ENCODE assay signal across 11 cellular contexts in genomic region chr18:21684731-21685130, GRCh38.
A peak's percentile ranks its signal among the peaks of the same experiment; 100 is the strongest.
DNase-seq lines count a peak whose midpoint lies in the region; ATAC-seq and TF ChIP-seq lines count a peak whose summit lies in the region.
"Had no signal": no experiment of that assay in that cellular context is flagged by ENCODE, and none has a peak within 500 bp of the region (broad histone marks: within the 10 kb centered on the region; RNA-seq: fewer than 3 reads in every experiment).

No MANE protein-coding gene starts in this region.

- peaks cover 27% of the 10 kb centered on the region for H3K36me3 Mint-ChIP-seq in T-helper 2 cell treated with Interferon-gamma antibody and Interleukin-4, amounts not matched to agents 5 μg/mL and 100 μg/mL, for 36 hours (ENCODE audit: low read depth)

- ATAC-seq in GM19043 (IDR thresholded peaks at IDR 0.05; ENCODE audit: low read depth, unreplicated experiment) (peak; percentile 41), HG02870 (IDR thresholded peaks at IDR 0.05; ENCODE audit: unreplicated experiment) (peak; percentile 64)

- H3K27ac ChIP-seq in brain microvascular endothelial cell, result no peak overlapping the region
- no peak overlapping the region for H3K27ac ChIP-seq in substantia nigra (ENCODE audit: low read depth, low read length, poor library complexity, severe bottlenecking)

- peaks cover 11% of the 10 kb centered on the region for H3K9me3 Mint-ChIP-seq in T-helper 2 cell treated with Interferon-gamma antibody and Interleukin-4, amounts not matched to agents 5 μg/mL and 100 μg/mL, for 36 hours

- H3K27ac Mint-ChIP-seq in T-helper 2 cell treated with Interferon-gamma antibody and Interleukin-4, amounts not matched to agents 5 μg/mL and 100 μg/mL, for 36 hours, result peak overlapping the region; percentile 64

- in situ Hi-C loops in brain microvascular endothelial cell (cut with HindIII; ENCODE audit: low pct_ligation_motif_present, low sequenced_read_pairs), result no loop called here

- H3K36me3 ChIP-seq in brain microvascular endothelial cell (replicated peaks), result no peaks in the 10 kb centered on the region

- no peak overlapping the region for H3K4me3 ChIP-seq in brain microvascular endothelial cell (ENCODE audit: low read depth, low read length)

- DNase-seq in GM10266 (ENCODE audit: extremely low spot score) (peak; percentile 29), NOMO-1 treated with DMSO at 0.1 percent for 48 hours (lab: John Stamatoyannopoulos, UW; ENCODE audit: unreplicated experiment) (no peak), brain microvascular endothelial cell (no peak), substantia nigra (lab: John Stamatoyannopoulos, UW) (no peak)
- DNase-seq in T-helper 2 cell treated with Interferon-gamma antibody and Interleukin-4, amounts not matched to agents 5 μg/mL and 100 μg/mL, for 36 hours (ENCODE audit: low spot score), result no peak
- DNase-seq in central memory CD4-positive, alpha-beta T cell, result no peak
- DNase-seq: activated effector memory CD4-positive, alpha-beta T cell treated with anti-CD3 and anti-CD28 coated beads, Interleukin-2, amount 50 U/mL, for 16 hours; nucleus accumbens; Right ventricle myocardium superior had no signal

- TF ChIP-seq CTCF in GM10266 (IDR thresholded peaks at IDR 0.05; ENCODE audit: control insufficient read depth, insufficient read depth, low read depth, missing control alignments) (no peak), brain microvascular endothelial cell (IDR thresholded peaks at IDR 0.05; ENCODE audit: low read depth, low read length, missing control alignments) (no peak)

- no peaks in the 10 kb centered on the region for H3K27me3 ChIP-seq in brain microvascular endothelial cell (replicated peaks)

- H3K27me3 Mint-ChIP-seq in T-helper 2 cell treated with Interferon-gamma antibody and Interleukin-4, amounts not matched to agents 5 μg/mL and 100 μg/mL, for 36 hours (ENCODE audit: low read depth), result no peaks in the 10 kb centered on the region

- peaks cover 18% of the 10 kb centered on the region for H3K4me1 Mint-ChIP-seq in T-helper 2 cell treated with Interferon-gamma antibody and Interleukin-4, amounts not matched to agents 5 μg/mL and 100 μg/mL, for 36 hours (ENCODE audit: low read depth)

- H3K4me3 Mint-ChIP-seq in T-helper 2 cell treated with Interferon-gamma antibody and Interleukin-4, amounts not matched to agents 5 μg/mL and 100 μg/mL, for 36 hours, result no peak overlapping the region
